Comparison of ENCODE assay signal across 20 cellular contexts in genomic region chr1:54989473-54989872, GRCh38. TPM values are rescaled to one million over a fixed set of nuclear protein-coding genes. Genes with fewer than 3 reads are reported as not detected.
A peak's percentile ranks its signal among the peaks of the same experiment; 100 is the strongest.
DNase-seq lines count a peak whose midpoint lies in the region; ATAC-seq, FAIRE-seq and TF ChIP-seq lines count a peak whose summit lies in the region.
"Had no signal": no experiment of that assay in that cellular context is flagged by ENCODE, and none has a peak within 500 bp of the region (broad histone marks: within the 10 kb centered on the region; RNA-seq: fewer than 3 reads in every experiment).

No MANE protein-coding gene starts in this region.

- H3K27me3 ChIP-seq in pancreas (no peaks in the 10 kb centered on the region), tibial artery (no peaks in the 10 kb centered on the region)
- H3K27me3 ChIP-seq: breast epithelium had no signal

- TF ChIP-seq CTCF in pancreas (IDR thresholded peaks at IDR 0.05) (no peak), tibial artery (IDR thresholded peaks at IDR 0.05) (no peak)

- intact Hi-C loops in pancreas (cut with DNase I) = no loop called here
- intact Hi-C loops in tibial artery (cut with DNase I; ENCODE audit: low total_unique reads) = no loop called here

- no peaks in the 10 kb centered on the region for H3K36me3 ChIP-seq in pancreas
- peaks cover 0 to 7% (median 0%) of the 10 kb centered on the region in 3 donors for H3K36me3 ChIP-seq in tibial artery
- H3K36me3 ChIP-seq: breast epithelium had no signal

- no peaks in the 10 kb centered on the region for H3K9me3 ChIP-seq in pancreas
- no peaks in the 10 kb centered on the region for H3K9me3 ChIP-seq in tibial artery
- H3K9me3 ChIP-seq: breast epithelium had no signal

- H3K27ac ChIP-seq in pancreas (peak overlapping the region in 1 of 4 donors; percentile 22), tibial artery (peak overlapping the region in 1 of 2 donors; percentile 6)
- H3K27ac ChIP-seq: breast epithelium, HL-60, KMS-11 had no signal

- DNase-seq in HT-29 (ENCODE audit: low spot score) (peak; percentile 65), NCI-H2196 (lab: John Stamatoyannopoulos, UW; ENCODE audit: unreplicated experiment) (peak; percentile 94), SW480 (ENCODE audit: low spot score) (peak; percentile 28), pancreas (peak; percentile 59 to 78 (median 70)), tibial artery (no peak), NCI-H82 (lab: John Stamatoyannopoulos, UW) (no peak)
- no peak for DNase-seq in stimulated activated CD8-positive, alpha-beta memory T cell treated with anti-CD3 and anti-CD28 coated beads, Interleukin-4, amount 100 ng/mL, for 48 hours
- DNase-seq: activated CD4-positive, alpha-beta T cell treated with anti-CD3 and anti-CD28 coated beads for 48 hours; activated naive CD4-positive, alpha-beta T cell treated with anti-CD3 and anti-CD28 coated beads, Interleukin-2, amount 50 U/mL, for 16 hours; AML-193; effector CD8-positive, alpha-beta T cell; hippocampal formation; NCI-H1694 had no signal

- H3K4me1 ChIP-seq in pancreas (no peaks in the 10 kb centered on the region), tibial artery (peaks cover 0 to 20% (median 8%) of the 10 kb centered on the region in 4 donors)
- H3K4me1 ChIP-seq: breast epithelium had no signal

- ATAC-seq in pancreas (peak; percentile 81 to 96 (median 90)), GM21576 (IDR thresholded peaks at IDR 0.05; ENCODE audit: unreplicated experiment) (no peak)

- 29 to 36% methylated on average over 8 of the region's 8 CpGs for WGBS in pancreas, 2 donors

- FAIRE-seq in pancreas (lab: Jason Lieb, UNC) = no peak
- FAIRE-seq: GM18507 had no signal

- H3K4me3 ChIP-seq in pancreas = no peak overlapping the region
- H3K4me3 ChIP-seq in tibial artery = no peak overlapping the region
- H3K4me3 ChIP-seq: breast epithelium had no signal

RNA-seq across cellular contexts. Expression of gene TMEM61, which starts 9.0 kb away (rescaled TPM):
- 3.0 and 4.8 TPM in 2 replicates for total RNA-seq in HT-29 (2014; rRNA removed; shearing (Covaris generic))
- 1 to 10 TPM; 1.1 to 2.0 (median 1.6) TPM for total RNA-seq in pancreas
- 10 to 100 TPM in 1 of 2 donors, 1 to 10 TPM in 1; 4.6 to 15.6 TPM for polyA plus RNA-seq in pancreas
- total RNA-seq: SK-MEL-5 had no signal

RNA-seq across cellular contexts. Expression of gene BSND, which starts 9.3 kb away (rescaled TPM):
- total RNA-seq in HT-29 (2014; rRNA removed; shearing (Covaris generic)) = 0.10 TPM in 1 of 2 replicates, not detected in the other
- not detected for total RNA-seq in pancreas
- under 1 TPM; 0.02 to 0.04 TPM for polyA plus RNA-seq in pancreas
- total RNA-seq: left ventricle myocardium superior, SK-MEL-5 had no signal

RNA-seq across cellular contexts. Expression of gene PCSK9, which starts 49.9 kb away (rescaled TPM):
- total RNA-seq in HT-29 (2014; rRNA removed; shearing (Covaris generic)) = 4.7 and 6.1 TPM in 2 replicates
- total RNA-seq in pancreas = 10 to 100 TPM in 1 of 6 donors, 1 to 10 TPM in 4, under 1 TPM in 1; 0.95 to 10.1 (median 1.6) TPM
- polyA plus RNA-seq in pancreas = 1 to 10 TPM; 3.4 to 4.9 TPM
- total RNA-seq: left ventricle myocardium superior had no signal

Comparison
In these comparisons a context has a peak if more than half of its experiments do, and no peak if none do; other contexts are left out.
1. DNase-seq: peak in HT-29 (single experiment), NCI-H2196 (single experiment), SW480 (single experiment) and pancreas (6 of 6); none in stimulated activated CD8-positive, alpha-beta memory T cell treated with anti-CD3 and anti-CD28 coated beads, Interleukin-4, amount 100 ng/mL, for 48 hours (single experiment), tibial artery (0 of 2) and NCI-H82 (single experiment).